In genomic region chr4:137124278-137124932, GRCh38 we compare ENCODE assay signal across 9 cellular contexts.
A peak's percentile ranks its signal among the peaks of the same experiment; 100 is the strongest.
DNase-seq lines count a peak whose midpoint lies in the region; ATAC-seq, FAIRE-seq and TF ChIP-seq lines count a peak whose summit lies in the region.
"Had no signal": no experiment of that assay in that cellular context is flagged by ENCODE, and none has a peak within 500 bp of the region (broad histone marks: within the 10 kb centered on the region; RNA-seq: fewer than 3 reads in every experiment).

No MANE protein-coding gene starts in this region.

- ATAC-seq in HG02885 (IDR thresholded peaks at IDR 0.05; ENCODE audit: poor library complexity, unreplicated experiment) = peak; percentile 94
- ATAC-seq in sciatic nerve = peak; percentile 96

- H3K4me3 ChIP-seq in cardiac muscle cell = no peak overlapping the region

- no peaks in the 10 kb centered on the region for H3K9me3 ChIP-seq in cardiac muscle cell (ENCODE audit: low read depth)

- no peaks in the 10 kb centered on the region for H3K27me3 ChIP-seq in cardiac muscle cell

- peak; percentile 58 for FAIRE-seq in TTC549 (lab: Jason Lieb, UNC)
- FAIRE-seq: colon had no signal

- intact Hi-C loops in sciatic nerve (cut with DNase I) = loop anchor here (10.0 kb wide), 1 partner anchor 970 kb away; no protein-coding TSS in a partner anchor

- peak; percentile 64 for TF ChIP-seq CTCF in cardiac muscle cell (IDR thresholded peaks at IDR 0.05; ENCODE audit: low read depth, low read length)

- no peaks in the 10 kb centered on the region for H3K36me3 ChIP-seq in cardiac muscle cell

- H3K27ac ChIP-seq in cardiac muscle cell = no peak overlapping the region

- H3K4me1 ChIP-seq in cardiac muscle cell (ENCODE audit: low read depth) = peaks cover 4% of the 10 kb centered on the region

- DNase-seq in NCI-H187 treated with DMSO at 0.1 percent for 48 hours (lab: John Stamatoyannopoulos, UW) = peak; percentile 0
- no peak for DNase-seq in NCI-H187 (lab: John Stamatoyannopoulos, UW)
- DNase-seq in NCI-H146 (lab: John Stamatoyannopoulos, UW) = peak; percentile 37
- DNase-seq in cardiac muscle cell (ENCODE audit: low read depth in 1 of 2, low spot score in 1 of 2) = peak; percentile 60 to 82
- DNase-seq in sciatic nerve (ENCODE audit: low spot score) = no peak
- no peak for DNase-seq in activated T-cell treated with anti-CD3 and anti-CD28 coated beads for 4 hours

Comparison
In these comparisons a context has a peak if more than half of its experiments do, and no peak if none do; other contexts are left out.
1. DNase-seq: peak in NCI-H187 treated with DMSO at 0.1 percent for 48 hours (single experiment), NCI-H146 (single experiment) and cardiac muscle cell (2 of 2); none in NCI-H187 (0 of 2), sciatic nerve (single experiment) and activated T-cell treated with anti-CD3 and anti-CD28 coated beads for 4 hours (single experiment).